ENCODE assay signal across 8 cellular contexts in the genomic region with DNA sequence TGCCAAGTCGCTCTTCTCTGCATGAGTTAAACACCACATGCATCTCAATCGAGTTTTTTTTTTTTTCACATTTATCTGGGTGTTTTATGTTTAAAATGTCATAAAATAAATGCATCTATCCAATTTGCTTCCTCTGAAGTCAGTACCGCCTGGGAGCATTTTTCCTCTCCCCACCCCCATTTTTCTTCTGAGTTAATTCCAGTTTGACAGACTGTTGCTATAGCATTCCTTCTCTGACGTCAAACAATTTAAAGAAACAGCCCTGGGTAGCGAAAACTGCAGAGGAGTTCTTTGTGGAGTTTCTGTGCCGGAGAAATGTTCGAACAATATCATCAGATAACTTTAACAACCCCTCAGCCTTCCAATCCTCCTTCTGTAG. TPM values are rescaled to one million over a fixed set of nuclear protein-coding genes. Genes with fewer than 3 reads are reported as not detected.
A peak's percentile ranks its signal among the peaks of the same experiment; 100 is the strongest.
DNase-seq lines count a peak whose midpoint lies in the region; FAIRE-seq and TF ChIP-seq lines count a peak whose summit lies in the region.

No MANE protein-coding gene starts in this region.

- H3K4me1 ChIP-seq in breast epithelium (peaks cover 0 to 5% of the 10 kb centered on the region in 2 donors), mucosa of rectum (ENCODE audit: control insufficient read depth in 2 of 2, insufficient read depth in 2 of 2, low read length in 2 of 2) (no peaks in the 10 kb centered on the region), small intestine (ENCODE audit: control insufficient read depth in 2 of 2, insufficient read depth in 1 of 2, low read depth in 1 of 2, low read length in 1 of 2) (peaks cover 0 to 3% of the 10 kb centered on the region in 2 donors)

- H3K9me3 ChIP-seq in breast epithelium (no peaks in the 10 kb centered on the region), mucosa of rectum (ENCODE audit: control insufficient read depth in 2 of 2, low read length in 2 of 2) (no peaks in the 10 kb centered on the region), small intestine (ENCODE audit: control insufficient read depth, low read depth) (no peaks in the 10 kb centered on the region)

- H3K27ac ChIP-seq in breast epithelium (peak overlapping the region; percentile 92 to 97), mucosa of rectum (ENCODE audit: low read depth in 2 of 2, low read length in 2 of 2) (peak overlapping the region; percentile 80 to 83), small intestine (ENCODE audit: low read depth in 1 of 2, low read length in 1 of 2) (peak overlapping the region in 1 of 2 donors; percentile 92)

- FAIRE-seq in HTR-8/SVneo (lab: Jason Lieb, UNC) (no peak), small intestine (lab: Jason Lieb, UNC) (no peak)

- H3K4me3 ChIP-seq in AG04449 (ENCODE audit: low read depth, low read length) (peak overlapping the region; percentile 78), breast epithelium (peak overlapping the region; percentile 72 to 98 (median 84)), mucosa of rectum (ENCODE audit: low read length in 2 of 2) (peak overlapping the region; percentile 58 to 68), small intestine (ENCODE audit: low read depth in 1 of 2, low read length in 2 of 2) (no peak overlapping the region)

- DNase-seq in AG04449 (ENCODE audit: low read depth, low spot score) (peak; percentile 21), HTR-8/SVneo (ENCODE audit: insufficient read length, low spot score) (peak; percentile 73), breast epithelium (ENCODE audit: low spot score in 2 of 2) (no peak), cortex of kidney (lab: John Stamatoyannopoulos, UW) (no peak), DMS79 (lab: John Stamatoyannopoulos, UW) (no peak), NCI-H2107 (lab: John Stamatoyannopoulos, UW) (no peak), small intestine (no peak)

- TF ChIP-seq POLR2A in breast epithelium (IDR thresholded peaks at IDR 0.05), result no peak

- TF ChIP-seq CTCF in AG04449 (IDR thresholded peaks at IDR 0.05; ENCODE audit: insufficient read depth, low read length, missing control alignments) (no peak), breast epithelium (IDR thresholded peaks at IDR 0.05) (no peak)

- H3K9ac ChIP-seq in mucosa of rectum (ENCODE audit: low read depth in 1 of 2, low read length in 2 of 2), result no peak overlapping the region

- H3K36me3 ChIP-seq in breast epithelium (no peaks in the 10 kb centered on the region), mucosa of rectum (ENCODE audit: control insufficient read depth in 2 of 2, insufficient read depth in 2 of 2, low read length in 2 of 2) (no peaks in the 10 kb centered on the region), small intestine (ENCODE audit: control insufficient read depth in 2 of 2, insufficient read depth in 2 of 2, low read length in 2 of 2) (no peaks in the 10 kb centered on the region)

- POLR2A ChIA-PET in AG04449 (lab: Yijun Ruan, JAX), result no interaction called here

- intact Hi-C loops in breast epithelium (cut with DNase I; ENCODE audit: low total_unique reads), result no loop called here

- H3K27me3 ChIP-seq in breast epithelium, result no peaks in the 10 kb centered on the region
- no peaks in the 10 kb centered on the region for H3K27me3 ChIP-seq in mucosa of rectum (ENCODE audit: control insufficient read depth in 2 of 2, insufficient read depth in 2 of 2, low read length in 2 of 2)
- H3K27me3 ChIP-seq in small intestine (ENCODE audit: control insufficient read depth in 2 of 2, insufficient read depth in 2 of 2, low read length in 2 of 2), result no peaks in the 10 kb centered on the region

- CTCF ChIA-PET in AG04449 (lab: Yijun Ruan, JAX), result no interaction called here

- WGBS in small intestine, 3 donors, result 46 to 61% (median 52%) methylated on average over 7 of the region's 7 CpGs

RNA-seq across cellular contexts. Expression of a gene that starts 0.9 kb away (rescaled TPM):
- total RNA-seq in breast epithelium, result 10 to 100 TPM; 23.8 to 38.7 (median 29.6) TPM
- polyA plus RNA-seq in small intestine, result 1 to 10 TPM in 2 of 3 donors, under 1 TPM in 1; 0.67 to 6.8 (median 2.2) TPM

Comparison
In these comparisons a context has a peak if more than half of its experiments do, and no peak if none do; other contexts are left out.
1. DNase-seq: peak in AG04449 (single experiment) and HTR-8/SVneo (single experiment); none in breast epithelium (0 of 2), cortex of kidney (single experiment), DMS79 (single experiment), NCI-H2107 (single experiment) and small intestine (single experiment).
2. H3K4me3 ChIP-seq: peak in AG04449 (single experiment), breast epithelium (3 of 3) and mucosa of rectum (2 of 2); none in small intestine (0 of 2).